26 cellular contexts compared by ENCODE assay signal in the genomic region with DNA sequence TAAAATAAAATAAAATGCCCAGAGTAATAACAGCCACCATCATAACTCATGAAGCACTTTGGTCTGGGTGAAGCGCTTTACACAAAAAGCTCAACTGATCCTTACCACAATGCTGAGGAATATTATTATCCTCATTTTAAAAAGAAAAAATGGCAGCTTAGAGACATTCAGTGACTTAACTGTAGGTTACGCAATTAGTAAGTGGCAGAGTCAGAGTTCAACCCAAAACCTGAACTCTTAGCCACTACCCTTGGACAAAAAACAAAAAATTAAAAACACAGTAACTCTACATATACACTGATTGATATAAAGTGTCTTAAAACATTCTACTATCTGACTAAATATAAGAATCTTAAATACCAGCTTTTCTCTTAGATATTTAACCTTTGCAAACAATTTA. TPM values are rescaled to one million over a fixed set of nuclear protein-coding genes. Genes with fewer than 3 reads are reported as not detected.
A peak's percentile ranks its signal among the peaks of the same experiment; 100 is the strongest.
DNase-seq lines count a peak whose midpoint lies in the region; ATAC-seq, FAIRE-seq and TF ChIP-seq lines count a peak whose summit lies in the region.
"Had no signal": no experiment of that assay in that cellular context is flagged by ENCODE, and none has a peak within 500 bp of the region (broad histone marks: within the 10 kb centered on the region; RNA-seq: fewer than 3 reads in every experiment).

No MANE protein-coding gene starts in this region.

- H3K9me3 ChIP-seq in A549 (no peaks in the 10 kb centered on the region), right lobe of liver (no peaks in the 10 kb centered on the region)
- H3K9me3 ChIP-seq: BE2C; BLaER1 treated with 17β-estradiol and CSF1 and Interleukin-3, amounts not matched to agents 10 nM and 100 nM had no signal

- ATAC-seq in A549 (no peak), left lobe of liver (peak; percentile 53), right lobe of liver (peak in 3 of 4 donors; percentile 44 to 65 (median 50)), GM21381 (IDR thresholded peaks at IDR 0.05; ENCODE audit: unreplicated experiment) (no peak), HG03521 (IDR thresholded peaks at IDR 0.05; ENCODE audit: unreplicated experiment) (no peak)
- ATAC-seq: GM12878, GM23338, HCT116 had no signal

- H3K4me1 ChIP-seq in A549 (no peaks in the 10 kb centered on the region), right lobe of liver (peaks cover 0 to 8% (median 3%) of the 10 kb centered on the region in 4 donors)
- H3K4me1 ChIP-seq: BE2C; BLaER1 treated with 17β-estradiol and CSF1 and Interleukin-3, amounts not matched to agents 10 nM and 100 nM had no signal

- H3K27me3 ChIP-seq in right lobe of liver = peaks cover 0 to 4% of the 10 kb centered on the region in 2 donors
- H3K27me3 ChIP-seq: BE2C had no signal

- peak; percentile 32 for FAIRE-seq in A549 (lab: Jason Lieb, UNC)
- FAIRE-seq: A204.1, D721Med, GM12878, GM19239 had no signal

- TF ChIP-seq RAD21 in A549 (conservative IDR thresholded peaks at IDR 0.05 in 1 of 2, IDR thresholded peaks at IDR 0.05 in 1 of 2) = no peak

- TF ChIP-seq POLR2A in A549 (IDR thresholded peaks at IDR 0.05; ENCODE audit: low read length) (no peak), right lobe of liver (IDR thresholded peaks at IDR 0.05) (no peak)

- H3K27ac ChIP-seq in A549 (no peak overlapping the region), right lobe of liver (peak overlapping the region in 2 of 3 donors; percentile 8 to 25)
- H3K27ac ChIP-seq: 22Rv1; BLaER1 treated with 17β-estradiol and CSF1 and Interleukin-3, amounts not matched to agents 10 nM and 100 nM had no signal

- H3K4me2 ChIP-seq in A549 = no peak overlapping the region
- H3K4me2 ChIP-seq: BLaER1 treated with 17β-estradiol and CSF1 and Interleukin-3, amounts not matched to agents 10 nM and 100 nM; GM23338 had no signal

- H3K4me3 ChIP-seq in A549 (no peak overlapping the region), right lobe of liver (no peak overlapping the region)
- H3K4me3 ChIP-seq: BLaER1 treated with 17β-estradiol and CSF1 and Interleukin-3, amounts not matched to agents 10 nM and 100 nM; GM12878; GM23338 had no signal

- TF ChIP-seq EP300 in A549 (IDR thresholded peaks at IDR 0.05) = no peak

- CTCF ChIA-PET in A549 (lab: Yijun Ruan, JAX) = interaction anchor here (1.4 kb wide), 1 partner anchor 12 kb away, joined by 3 read pairs; no protein-coding TSS in a partner anchor

- WGBS in A549 (ENCODE audit: missing lambda C conversion rate) = 98% methylated on average over 2 of the region's 2 CpGs
- WGBS in right lobe of liver (ENCODE audit: insufficient coverage, low coverage, low lambda C conversion rate, missing lambda C conversion rate) = 55% methylated on average over 2 of the region's 2 CpGs

- DNase-seq in A549 (ENCODE audit: low read depth in 1 of 2, low spot score in 1 of 2) = no peak
- DNase-seq in left lobe of liver (ENCODE audit: low spot score) = no peak
- no peak for DNase-seq in right lobe of liver
- no peak for DNase-seq in activated CD4-positive, alpha-beta T cell treated with anti-CD3 and anti-CD28 coated beads for 48 hours
- DNase-seq: ACHN; AML-193; BE2C; CD4-positive, alpha-beta T cell; CD8-positive, alpha-beta memory T cell; DMS 273 treated with DMSO at 0.1 percent for 48 hours; DMS79; EL; GDM1; H9 had no signal

- intact Hi-C loops in right lobe of liver (cut with DNase I) = no loop called here

- no peaks in the 10 kb centered on the region for H3K36me3 ChIP-seq in right lobe of liver
- H3K36me3 ChIP-seq: BE2C; BLaER1 treated with 17β-estradiol and CSF1 and Interleukin-3, amounts not matched to agents 10 nM and 100 nM had no signal

- POLR2A ChIA-PET in A549 (lab: Yijun Ruan, JAX) = no interaction called here

- TF ChIP-seq CTCF in A549 (IDR thresholded peaks at IDR 0.05) (no peak), right lobe of liver (IDR thresholded peaks at IDR 0.05) (no peak)

TF ChIP-seq in A549, 52 proteins besides CTCF, POLR2A, EP300 and RAD21:
- TF ChIP-seq, protein P1, sequence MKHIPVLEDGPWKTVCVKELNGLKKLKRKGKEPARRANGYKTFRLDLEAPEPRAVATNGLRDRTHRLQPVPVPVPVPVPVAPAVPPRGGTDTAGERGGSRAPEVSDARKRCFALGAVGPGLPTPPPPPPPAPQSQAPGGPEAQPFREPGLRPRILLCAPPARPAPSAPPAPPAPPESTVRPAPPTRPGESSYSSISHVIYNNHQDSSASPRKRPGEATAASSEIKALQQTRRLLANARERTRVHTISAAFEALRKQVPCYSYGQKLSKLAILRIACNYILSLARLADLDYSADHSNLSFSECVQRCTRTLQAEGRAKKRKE (CRISPR knock-in tag; IDR thresholded peaks at IDR 0.05; ENCODE audit: low read depth) = no peak
- TF ChIP-seq NFE2L2 (conservative IDR thresholded peaks at IDR 0.05; ENCODE audit: low read length) = no peak

RNA-seq across cellular contexts. Expression of a gene that starts 34.9 kb away (rescaled TPM):
- polyA plus RNA-seq in A549 (2011; rRNA removed) (0.35 and 0.48 TPM in 2 replicates), A549 (2017; fragmentation: RNase III; extraction: RNeasy Plus Mini Kit Qiagen cat#74134 plus additional on column Dnase treatment) (0.05 to 0.09 TPM (median 0.05 TPM) in 3 replicates)
- 0.10 and 0.13 TPM in 2 replicates for polyA plus RNA-seq in A549 (2012; cell fraction: cytosol; rRNA removed)
- 0.07 TPM in 2 replicates for polyA plus RNA-seq in A549 (2012; cell fraction: nucleus; rRNA removed)
- 0.08 and 0.15 TPM in 2 replicates for polyA minus RNA-seq in A549 (2011; rRNA and poly(A)+ RNA removed)
- total RNA-seq in left lobe of liver (131 TPM), right lobe of liver (100 to 1,000 TPM in 4 of 6 experiments, 10 to 100 TPM in 2; 70.0 to 253 (median 122) TPM)
- total RNA-seq: CD4-positive, alpha-beta T cell; CD8-positive, alpha-beta memory T cell; H4 had no signal
- polyA plus RNA-seq: CD14-positive monocyte, GM12878 had no signal

Comparison
In these comparisons a context has a peak if more than half of its experiments do, and no peak if none do; other contexts are left out.
1. ATAC-seq: peak in left lobe of liver (single experiment) and right lobe of liver (3 of 4); none in A549 (0 of 2), GM21381 (single experiment) and HG03521 (single experiment).
2. H3K27ac ChIP-seq: peak in right lobe of liver (2 of 3); none in A549 (0 of 2).